Comparison of ENCODE assay signal across 22 cellular contexts in the genomic region with DNA sequence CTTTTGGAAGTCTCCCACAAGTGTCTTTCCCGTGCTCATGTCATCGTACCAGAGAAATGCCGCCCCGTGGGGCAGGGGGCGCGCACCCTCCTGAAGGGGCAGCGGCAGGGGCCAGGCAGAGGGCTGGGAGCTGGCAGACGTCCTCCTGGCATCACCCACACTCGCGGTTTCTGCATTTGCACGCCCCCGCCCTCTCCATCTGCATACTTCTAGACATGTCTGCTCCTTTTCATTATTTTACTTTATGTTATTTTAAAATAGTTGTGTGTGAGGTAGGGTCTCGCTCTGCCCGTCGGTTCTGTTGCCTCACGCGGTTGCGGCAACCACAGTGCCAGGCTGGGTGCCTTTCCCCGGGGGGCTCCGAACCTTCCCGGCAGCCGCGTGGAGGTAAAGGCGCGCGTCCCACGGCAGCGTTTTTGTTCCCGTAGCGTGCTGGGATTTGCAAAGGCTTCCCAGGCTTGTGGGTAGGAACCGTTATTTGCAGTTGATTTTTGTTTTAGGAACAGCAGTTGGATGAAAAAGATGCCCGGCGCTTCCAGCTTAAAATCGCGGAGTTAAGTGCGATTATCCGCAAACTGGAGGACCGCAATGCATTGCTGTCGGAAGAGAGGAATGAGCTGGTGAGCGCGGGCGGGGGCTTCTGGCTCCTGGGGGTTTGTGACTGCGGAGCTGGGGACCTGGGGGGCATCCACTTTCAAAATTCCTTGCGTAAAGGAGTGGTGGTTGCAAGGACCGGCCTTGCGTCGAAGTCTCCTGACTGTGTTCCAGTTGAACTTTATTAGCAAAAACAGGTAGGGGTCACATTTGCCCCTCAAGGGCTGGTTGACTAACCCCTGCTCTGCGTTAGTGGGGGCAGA.
"Had no signal": no experiment of that assay in that cellular context is flagged by ENCODE, and none has a peak within 500 bp of the region (broad histone marks: within the 10 kb centered on the region; RNA-seq: fewer than 3 reads in every experiment).

No MANE protein-coding gene starts in this region.

- H3K27me3 Mint-ChIP-seq: activated CD4-positive, alpha-beta T cell treated with anti-CD3 and anti-CD28 coated beads, Interleukin-2, amount 10 ng/mL, durations not matched to agents 7 days and 5 days had no signal

- FAIRE-seq: astrocyte had no signal

- H3K27me3 ChIP-seq: adrenal gland, gastrocnemius medialis had no signal

- H3K4me3 Mint-ChIP-seq: activated CD4-positive, alpha-beta T cell treated with anti-CD3 and anti-CD28 coated beads, Interleukin-2, amount 10 ng/mL, durations not matched to agents 7 days and 5 days; activated CD8-positive, alpha-beta memory T cell treated with anti-CD3 and anti-CD28 coated beads, Interleukin-2, amount 10 ng/mL, durations not matched to agents 7 days and 5 days; activated CD8-positive, alpha-beta T cell treated with anti-CD3 and anti-CD28 coated beads for 36 hours; activated naive CD4-positive, alpha-beta T cell treated with anti-CD3 and anti-CD28 coated beads, Interleukin-2, amount 50 U/mL, for 24 hours; central memory CD8-positive, alpha-beta T cell; endodermal cell; nephron progenitor cell; T-helper 1 cell treated with Interleukin-12 subunit alpha and Interleukin-12 subunit beta and Interleukin-4 antibody, amounts not matched to agents 30 μg/mL and 1 μg/mL, for 36 hours had no signal

- H3K4me1 ChIP-seq: adrenal gland, esophagus squamous epithelium, upper lobe of left lung had no signal

- H3K27ac Mint-ChIP-seq: activated CD4-positive, alpha-beta T cell treated with anti-CD3 and anti-CD28 coated beads, Interleukin-2, amount 10 ng/mL, durations not matched to agents 7 days and 5 days; activated CD8-positive, alpha-beta memory T cell treated with anti-CD3 and anti-CD28 coated beads, Interleukin-2, amount 10 ng/mL, durations not matched to agents 7 days and 5 days; activated CD8-positive, alpha-beta T cell treated with anti-CD3 and anti-CD28 coated beads for 36 hours; activated naive CD4-positive, alpha-beta T cell treated with anti-CD3 and anti-CD28 coated beads, Interleukin-2, amount 50 U/mL, for 24 hours; endodermal cell; nephron progenitor cell; T-helper 1 cell treated with Interleukin-12 subunit alpha and Interleukin-12 subunit beta and Interleukin-4 antibody, amounts not matched to agents 30 μg/mL and 1 μg/mL, for 36 hours had no signal

- H3K9me3 Mint-ChIP-seq: activated CD4-positive, alpha-beta T cell treated with anti-CD3 and anti-CD28 coated beads, Interleukin-2, amount 10 ng/mL, durations not matched to agents 7 days and 5 days; activated CD8-positive, alpha-beta T cell treated with anti-CD3 and anti-CD28 coated beads for 36 hours; activated naive CD4-positive, alpha-beta T cell treated with anti-CD3 and anti-CD28 coated beads, Interleukin-2, amount 50 U/mL, for 24 hours; central memory CD8-positive, alpha-beta T cell; endodermal cell; T-helper 1 cell treated with Interleukin-12 subunit alpha and Interleukin-12 subunit beta and Interleukin-4 antibody, amounts not matched to agents 30 μg/mL and 1 μg/mL, for 36 hours had no signal

- H3K36me3 Mint-ChIP-seq: activated CD8-positive, alpha-beta memory T cell treated with anti-CD3 and anti-CD28 coated beads, Interleukin-2, amount 10 ng/mL, durations not matched to agents 7 days and 5 days; activated naive CD4-positive, alpha-beta T cell treated with anti-CD3 and anti-CD28 coated beads, Interleukin-2, amount 50 U/mL, for 24 hours had no signal

- H3K9ac ChIP-seq: parathyroid adenoma had no signal

- H3K27ac ChIP-seq: adrenal gland, coronary artery, esophagus squamous epithelium, gastrocnemius medialis, parathyroid adenoma, upper lobe of left lung had no signal

- H3K9me3 ChIP-seq: adrenal gland, esophagus squamous epithelium, gastrocnemius medialis, upper lobe of left lung had no signal

- ATAC-seq: activated CD8-positive, alpha-beta memory T cell treated with anti-CD3 and anti-CD28 coated beads, Interleukin-2, amount 10 ng/mL, durations not matched to agents 7 days and 5 days; activated CD8-positive, alpha-beta T cell treated with anti-CD3 and anti-CD28 coated beads for 36 hours; gastrocnemius medialis had no signal

- H3K36me3 ChIP-seq: adrenal gland, esophagus squamous epithelium, gastrocnemius medialis, upper lobe of left lung had no signal

- DNase-seq: activated CD4-positive, alpha-beta T cell treated with anti-CD3 and anti-CD28 coated beads, Interleukin-2, amount 10 ng/mL, durations not matched to agents 7 days and 5 days; activated CD8-positive, alpha-beta memory T cell treated with anti-CD3 and anti-CD28 coated beads, Interleukin-2, amount 10 ng/mL, durations not matched to agents 7 days and 5 days; activated CD8-positive, alpha-beta T cell treated with anti-CD3 and anti-CD28 coated beads for 36 hours; activated gamma-delta T cell treated with Interleukin-2 at 50 U/mL for 16 hours; activated T-cell treated with anti-CD3 and anti-CD28 coated beads for 4 hours; adrenal gland; esophagus squamous epithelium; gastrocnemius medialis; islet precursor cell; midbrain; nephron progenitor cell; nucleus accumbens; stimulated activated CD4-positive, alpha-beta T cell treated with anti-CD3 and anti-CD28 coated beads, Interleukin-4, amount 100 ng/mL, for 1 hour; stimulated activated naive CD4-positive, alpha-beta T cell treated with Interleukin-2 at 50 U/mL for 16 hours; upper lobe of left lung had no signal

- H3K4me3 ChIP-seq: adrenal gland, coronary artery, esophagus squamous epithelium, gastrocnemius medialis, upper lobe of left lung had no signal

- H3K4me1 Mint-ChIP-seq: activated CD4-positive, alpha-beta T cell treated with anti-CD3 and anti-CD28 coated beads, Interleukin-2, amount 10 ng/mL, durations not matched to agents 7 days and 5 days; activated CD8-positive, alpha-beta memory T cell treated with anti-CD3 and anti-CD28 coated beads, Interleukin-2, amount 10 ng/mL, durations not matched to agents 7 days and 5 days; central memory CD8-positive, alpha-beta T cell; endodermal cell had no signal
